ENCODE assay signal across 21 cellular contexts in the genomic region with DNA sequence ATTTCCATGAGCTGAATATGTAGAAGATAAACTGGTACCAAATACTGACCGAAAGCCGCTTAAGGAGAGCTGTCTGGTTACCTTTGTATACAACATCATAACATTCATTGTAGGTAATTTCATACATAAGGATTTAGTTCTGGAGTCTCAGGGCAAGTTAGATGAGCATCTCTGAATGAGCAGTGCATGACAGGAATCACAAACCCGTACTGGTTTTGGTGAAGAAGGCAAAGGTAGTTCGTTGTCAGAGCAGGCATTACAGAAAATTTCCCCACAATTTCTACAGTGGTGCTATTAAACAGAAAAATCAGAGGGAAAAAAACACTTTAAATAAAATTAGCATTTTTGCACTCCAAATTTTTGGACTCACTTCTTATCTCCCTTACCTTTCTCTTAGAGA. TPM values are rescaled to one million over a fixed set of nuclear protein-coding genes. Genes with fewer than 3 reads are reported as not detected.
DNase-seq lines count a peak whose midpoint lies in the region; ATAC-seq, FAIRE-seq and TF ChIP-seq lines count a peak whose summit lies in the region.
"Had no signal": no experiment of that assay in that cellular context is flagged by ENCODE, and none has a peak within 500 bp of the region (broad histone marks: within the 10 kb centered on the region; RNA-seq: fewer than 3 reads in every experiment).

No MANE protein-coding gene starts in this region.

- peaks cover 35% of the 10 kb centered on the region for H3K4me1 Mint-ChIP-seq in activated T-cell treated with anti-CD3 and anti-CD28 coated beads, Interleukin-2, amount 50 U/mL, for 72 hours (ENCODE audit: low read depth)
- H3K4me1 Mint-ChIP-seq in activated T-helper 1 cell treated with anti-CD3 and anti-CD28 coated beads, Interleukin-12 subunit alpha, Interleukin-12 subunit beta, Interleukin-2, Interleukin-4 antibody, amounts not matched to agents 30 ng/mL and 10 ng/mL and 1 ng/mL, durations not matched to agents 14 hours and 24 hours and 36 hours (ENCODE audit: low read depth) = peaks cover 30% of the 10 kb centered on the region
- peaks cover 10 to 18% of the 10 kb centered on the region in 2 donors for H3K4me1 Mint-ChIP-seq in natural killer cell treated with Interleukin-12 subunit alpha and Interleukin-12 subunit beta and Interleukin-15 and Interleukin-18, amount 100 ng/mL, for 72 hours (ENCODE audit: low read depth in 2 of 2)
- H3K4me1 Mint-ChIP-seq: nephron had no signal

- WGBS in hepatocyte (ENCODE audit: low lambda C conversion rate, missing lambda C conversion rate) = 92% methylated on average over 4 of the region's 4 CpGs

- ATAC-seq in activated T-cell treated with anti-CD3 and anti-CD28 coated beads, Interleukin-2, amount 50 U/mL, for 72 hours (replicated peaks in 1 of 2) = no peak
- no peak for ATAC-seq in natural killer cell treated with Interleukin-12 subunit alpha and Interleukin-12 subunit beta and Interleukin-15 and Interleukin-18, amount 100 ng/mL, for 72 hours
- no peak for ATAC-seq in HG03460 (IDR thresholded peaks at IDR 0.05; ENCODE audit: unreplicated experiment)
- ATAC-seq: left cardiac atrium had no signal

- no peak overlapping the region for H2AFZ ChIP-seq in hepatocyte

- no peaks in the 10 kb centered on the region for H3K9me2 ChIP-seq in hepatocyte (replicated peaks; ENCODE audit: insufficient read depth)

- H3K9me3 ChIP-seq in hepatocyte (ENCODE audit: low read depth) = no peaks in the 10 kb centered on the region
- H3K9me3 ChIP-seq: tibial nerve had no signal

- no peak overlapping the region for H3K4me3 Mint-ChIP-seq in activated T-cell treated with anti-CD3 and anti-CD28 coated beads, Interleukin-2, amount 50 U/mL, for 72 hours
- H3K4me3 Mint-ChIP-seq in activated T-helper 1 cell treated with anti-CD3 and anti-CD28 coated beads, Interleukin-12 subunit alpha, Interleukin-12 subunit beta, Interleukin-2, Interleukin-4 antibody, amounts not matched to agents 30 ng/mL and 10 ng/mL and 1 ng/mL, durations not matched to agents 14 hours and 24 hours and 36 hours = no peak overlapping the region
- no peak overlapping the region for H3K4me3 Mint-ChIP-seq in natural killer cell treated with Interleukin-12 subunit alpha and Interleukin-12 subunit beta and Interleukin-15 and Interleukin-18, amount 100 ng/mL, for 72 hours
- H3K4me3 Mint-ChIP-seq: brain, endodermal cell, nephron had no signal

- H3K27me3 Mint-ChIP-seq in activated T-cell treated with anti-CD3 and anti-CD28 coated beads, Interleukin-2, amount 50 U/mL, for 72 hours (ENCODE audit: low read depth) = no peaks in the 10 kb centered on the region
- H3K27me3 Mint-ChIP-seq in activated T-helper 1 cell treated with anti-CD3 and anti-CD28 coated beads, Interleukin-12 subunit alpha, Interleukin-12 subunit beta, Interleukin-2, Interleukin-4 antibody, amounts not matched to agents 30 ng/mL and 10 ng/mL and 1 ng/mL, durations not matched to agents 14 hours and 24 hours and 36 hours (ENCODE audit: insufficient read depth) = no peaks in the 10 kb centered on the region
- H3K27me3 Mint-ChIP-seq in natural killer cell treated with Interleukin-12 subunit alpha and Interleukin-12 subunit beta and Interleukin-15 and Interleukin-18, amount 100 ng/mL, for 72 hours = no peaks in the 10 kb centered on the region
- H3K27me3 Mint-ChIP-seq: brain had no signal

- FAIRE-seq in D721Med (lab: Jason Lieb, UNC) = peak; percentile 25
- FAIRE-seq: colon had no signal

- H3K4me2 ChIP-seq in hepatocyte = no peak overlapping the region

- no peaks in the 10 kb centered on the region for H3K9me3 Mint-ChIP-seq in activated T-cell treated with anti-CD3 and anti-CD28 coated beads, Interleukin-2, amount 50 U/mL, for 72 hours
- no peaks in the 10 kb centered on the region for H3K9me3 Mint-ChIP-seq in activated T-helper 1 cell treated with anti-CD3 and anti-CD28 coated beads, Interleukin-12 subunit alpha, Interleukin-12 subunit beta, Interleukin-2, Interleukin-4 antibody, amounts not matched to agents 30 ng/mL and 10 ng/mL and 1 ng/mL, durations not matched to agents 14 hours and 24 hours and 36 hours
- H3K9me3 Mint-ChIP-seq in natural killer cell treated with Interleukin-12 subunit alpha and Interleukin-12 subunit beta and Interleukin-15 and Interleukin-18, amount 100 ng/mL, for 72 hours = no peaks in the 10 kb centered on the region
- H3K9me3 Mint-ChIP-seq: brain, endodermal cell, nephron had no signal

- H3K36me3 ChIP-seq in hepatocyte (replicated peaks; ENCODE audit: insufficient read depth, low read depth) = no peaks in the 10 kb centered on the region

- H3K4me1 ChIP-seq in hepatocyte (ENCODE audit: insufficient read depth) = no peaks in the 10 kb centered on the region
- H3K4me1 ChIP-seq: tibial nerve had no signal

- DNase-seq in activated T-cell treated with anti-CD3 and anti-CD28 coated beads, Interleukin-2, amount 50 U/mL, for 72 hours = no peak
- DNase-seq in activated T-cell treated with anti-CD3 and anti-CD28 coated beads for 4 hours (no peak), D721Med (ENCODE audit: insufficient read length, low spot score) (no peak), hepatocyte (ENCODE audit: low spot score) (no peak), inferior parietal cortex (ENCODE audit: extremely low spot score) (no peak)
- DNase-seq in activated T-helper 1 cell treated with anti-CD3 and anti-CD28 coated beads, Interleukin-12 subunit alpha, Interleukin-12 subunit beta, Interleukin-2, Interleukin-4 antibody, amounts not matched to agents 30 ng/mL and 10 ng/mL and 1 ng/mL, durations not matched to agents 14 hours and 24 hours and 36 hours (ENCODE audit: low spot score) = no peak
- no peak for DNase-seq in natural killer cell treated with Interleukin-12 subunit alpha and Interleukin-12 subunit beta and Interleukin-15 and Interleukin-18, amount 100 ng/mL, for 72 hours (ENCODE audit: low spot score)
- DNase-seq: activated CD4-positive, alpha-beta T cell treated with anti-CD3 and anti-CD28 coated beads for 1 hour; C1 segment of cervical spinal cord; endodermal cell; H7; left cardiac atrium; mesenchymal stem cell; NCI-H526 treated with DMSO at 0.1 percent for 48 hours; stimulated activated naive CD4-positive, alpha-beta T cell had no signal

- no peak overlapping the region for H3K27ac ChIP-seq in hepatocyte
- H3K27ac ChIP-seq: skin epidermis, tibial nerve had no signal

- TF ChIP-seq CTCF in D721Med (IDR thresholded peaks at IDR 0.05; ENCODE audit: insufficient read depth, missing control alignments) (no peak), hepatocyte (IDR thresholded peaks at IDR 0.05; ENCODE audit: poor library complexity) (no peak)

- H3K79me2 ChIP-seq in hepatocyte = peaks cover 11% of the 10 kb centered on the region

- intact Hi-C loops in activated T-helper 1 cell treated with anti-CD3 and anti-CD28 coated beads, Interleukin-12 subunit alpha, Interleukin-12 subunit beta, Interleukin-2, Interleukin-4 antibody, amounts not matched to agents 30 ng/mL and 10 ng/mL and 1 ng/mL, durations not matched to agents 14 hours and 24 hours and 36 hours (cut with micrococcal nuclease) = loop anchor here (10.0 kb wide), 1 partner anchor 409 kb away; no protein-coding TSS in a partner anchor

- H3K27ac Mint-ChIP-seq in activated T-cell treated with anti-CD3 and anti-CD28 coated beads, Interleukin-2, amount 50 U/mL, for 72 hours = peak overlapping the region; percentile 7
- peak overlapping the region; percentile 3 for H3K27ac Mint-ChIP-seq in activated T-helper 1 cell treated with anti-CD3 and anti-CD28 coated beads, Interleukin-12 subunit alpha, Interleukin-12 subunit beta, Interleukin-2, Interleukin-4 antibody, amounts not matched to agents 30 ng/mL and 10 ng/mL and 1 ng/mL, durations not matched to agents 14 hours and 24 hours and 36 hours
- H3K27ac Mint-ChIP-seq in natural killer cell treated with Interleukin-12 subunit alpha and Interleukin-12 subunit beta and Interleukin-15 and Interleukin-18, amount 100 ng/mL, for 72 hours = peak overlapping the region; percentile 15 to 80
- H3K27ac Mint-ChIP-seq: endodermal cell had no signal

- peaks cover 6 to 38% of the 10 kb centered on the region in 2 donors for H3K36me3 Mint-ChIP-seq in activated T-cell treated with anti-CD3 and anti-CD28 coated beads, Interleukin-2, amount 50 U/mL, for 72 hours (ENCODE audit: insufficient read depth in 2 of 2)
- H3K36me3 Mint-ChIP-seq in activated T-helper 1 cell treated with anti-CD3 and anti-CD28 coated beads, Interleukin-12 subunit alpha, Interleukin-12 subunit beta, Interleukin-2, Interleukin-4 antibody, amounts not matched to agents 30 ng/mL and 10 ng/mL and 1 ng/mL, durations not matched to agents 14 hours and 24 hours and 36 hours (ENCODE audit: low read depth) = peaks cover 56% of the 10 kb centered on the region
- H3K36me3 Mint-ChIP-seq in natural killer cell treated with Interleukin-12 subunit alpha and Interleukin-12 subunit beta and Interleukin-15 and Interleukin-18, amount 100 ng/mL, for 72 hours = peaks cover 38% of the 10 kb centered on the region

- no peak overlapping the region for H3K4me3 ChIP-seq in hepatocyte
- H3K4me3 ChIP-seq: skin epidermis, tibial nerve had no signal

- H4K20me1 ChIP-seq in hepatocyte (ENCODE audit: insufficient read depth, poor library complexity, severe bottlenecking) = peaks cover 18% of the 10 kb centered on the region

- H3K27me3 ChIP-seq in hepatocyte = no peaks in the 10 kb centered on the region
- H3K27me3 ChIP-seq: tibial nerve had no signal

RNA-seq across cellular contexts. Expression of gene PBLD, which starts 12.9 kb away (rescaled TPM):
- total RNA-seq in activated T-cell treated with anti-CD3 and anti-CD28 coated beads, Interleukin-2, amount 50 U/mL, for 72 hours = 1 to 10 TPM; 1.9 to 2.7 TPM
- total RNA-seq in activated T-helper 1 cell treated with anti-CD3 and anti-CD28 coated beads, Interleukin-12 subunit alpha, Interleukin-12 subunit beta, Interleukin-2, Interleukin-4 antibody, amounts not matched to agents 30 ng/mL and 10 ng/mL and 1 ng/mL, durations not matched to agents 14 hours and 24 hours and 36 hours = 1.1 and 1.6 TPM in 2 replicates
- 1 to 10 TPM in 1 of 2 donors, under 1 TPM in 1; 0.47 to 1.3 TPM for total RNA-seq in natural killer cell treated with Interleukin-12 subunit alpha and Interleukin-12 subunit beta and Interleukin-15 and Interleukin-18, amount 100 ng/mL, for 72 hours
- total RNA-seq in hepatocyte = 37.0 and 42.2 TPM in 2 replicates
- polyA plus RNA-seq in hepatocyte = 12.8 and 26.1 TPM in 2 replicates

RNA-seq across cellular contexts. Expression of gene HNRNPH3, which starts 13.8 kb away (rescaled TPM):
- total RNA-seq in activated T-cell treated with anti-CD3 and anti-CD28 coated beads, Interleukin-2, amount 50 U/mL, for 72 hours = 100 to 1,000 TPM; 139 to 150 TPM
- total RNA-seq in activated T-helper 1 cell treated with anti-CD3 and anti-CD28 coated beads, Interleukin-12 subunit alpha, Interleukin-12 subunit beta, Interleukin-2, Interleukin-4 antibody, amounts not matched to agents 30 ng/mL and 10 ng/mL and 1 ng/mL, durations not matched to agents 14 hours and 24 hours and 36 hours = 176 and 184 TPM in 2 replicates
- total RNA-seq in natural killer cell treated with Interleukin-12 subunit alpha and Interleukin-12 subunit beta and Interleukin-15 and Interleukin-18, amount 100 ng/mL, for 72 hours = 100 to 1,000 TPM; 113 to 156 TPM
- total RNA-seq in hepatocyte = 26.8 and 31.5 TPM in 2 replicates
- polyA plus RNA-seq in hepatocyte = 134 and 135 TPM in 2 replicates

Comparison
In these comparisons a context has a peak if more than half of its experiments do, and no peak if none do; other contexts are left out.
1. RNA of gene PBLD, which starts 12.9 kb away (total RNA-seq): 37.0 to 42.2 TPM in hepatocyte; 1.9 to 2.7 TPM in activated T-cell treated with anti-CD3 and anti-CD28 coated beads, Interleukin-2, amount 50 U/mL, for 72 hours, 0.47 to 1.3 TPM in natural killer cell treated with Interleukin-12 subunit alpha and Interleukin-12 subunit beta and Interleukin-15 and Interleukin-18, amount 100 ng/mL, for 72 hours and 1.1 to 1.6 TPM in activated T-helper 1 cell treated with anti-CD3 and anti-CD28 coated beads, Interleukin-12 subunit alpha, Interleukin-12 subunit beta, Interleukin-2, Interleukin-4 antibody, amounts not matched to agents 30 ng/mL and 10 ng/mL and 1 ng/mL, durations not matched to agents 14 hours and 24 hours and 36 hours; every median in the first group is over 10 times any median in the second.
2. Peak in every context shown above with its lines, with median percentiles within 50 percentile points of each other: H3K27ac Mint-ChIP-seq.